1 cellular context compared by ENCODE assay signal in the genomic region with DNA sequence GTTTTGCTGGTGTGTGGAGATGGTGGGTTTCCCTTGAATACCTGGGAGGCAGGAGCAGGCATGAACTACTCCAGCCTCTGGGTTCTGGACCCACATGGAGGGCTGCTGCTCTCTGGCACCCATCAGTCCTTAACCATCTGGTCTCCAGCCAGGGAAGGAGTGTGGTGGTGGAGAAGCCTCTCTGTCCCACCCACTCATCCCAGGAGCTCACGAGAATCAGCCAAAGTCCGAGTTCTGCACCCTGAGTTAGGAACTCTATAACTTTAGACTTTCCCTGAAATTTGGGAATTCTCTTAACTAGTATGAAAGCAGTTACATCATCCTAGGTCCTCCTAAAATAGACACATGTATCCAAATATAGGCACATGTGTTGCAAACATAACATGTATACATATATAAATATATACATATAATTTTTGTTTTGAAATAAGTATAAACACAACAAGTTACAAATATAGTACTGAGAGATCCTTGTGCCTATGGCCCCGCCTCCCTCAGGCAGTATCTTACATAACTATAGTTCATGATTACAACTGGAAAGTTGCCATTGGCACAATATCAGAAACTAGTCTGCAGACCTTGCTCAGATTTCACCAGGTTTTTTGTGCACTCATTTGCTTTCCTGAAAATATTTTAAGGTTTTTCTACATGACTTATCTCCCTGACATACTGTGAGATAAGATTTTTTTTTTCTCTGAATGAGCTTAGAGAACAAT. TPM values are rescaled to one million over a fixed set of nuclear protein-coding genes. Genes with fewer than 3 reads are reported as not detected.
"Had no signal": no experiment of that assay in that cellular context is flagged by ENCODE, and none has a peak within 500 bp of the region (broad histone marks: within the 10 kb centered on the region; RNA-seq: fewer than 3 reads in every experiment).

No MANE protein-coding gene starts in this region.

RNA-seq across cellular contexts. Expression of a gene that starts 5.3 kb away (rescaled TPM):
- total RNA-seq: ascending aorta had no signal
